In the genomic region with DNA sequence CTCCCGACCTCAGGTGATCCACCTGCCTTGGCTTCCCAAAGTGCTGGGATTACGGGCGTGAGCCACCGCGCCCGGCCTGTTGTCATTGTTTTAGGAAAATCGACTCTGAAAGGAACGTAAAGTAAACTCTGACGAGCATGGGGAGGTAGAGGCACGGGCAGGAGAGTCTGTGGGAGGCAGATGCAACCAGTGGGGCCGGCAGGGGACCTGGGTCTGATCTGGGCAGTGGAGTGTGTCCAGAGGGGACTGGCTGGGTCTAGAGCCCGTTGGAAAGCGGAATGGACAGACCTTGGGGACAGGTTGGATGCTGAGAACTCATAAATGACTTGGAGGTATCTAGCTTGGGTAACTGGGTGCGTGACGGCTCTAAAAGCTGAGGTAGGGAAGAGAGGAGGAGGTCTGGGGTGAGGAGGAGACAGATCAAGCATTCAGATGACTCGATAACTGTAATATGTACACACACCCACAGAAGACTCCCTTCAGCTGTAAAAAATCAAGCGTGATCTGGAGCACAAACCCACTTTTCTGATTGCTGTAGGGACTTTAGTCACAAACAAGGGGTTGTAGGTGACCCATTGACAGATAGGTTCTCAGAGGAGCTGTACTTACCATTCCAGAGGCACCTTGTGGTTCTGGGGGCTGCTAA, we compare ENCODE assay signal across 15 cellular contexts. TPM values are rescaled to one million over a fixed set of nuclear protein-coding genes. Genes with fewer than 3 reads are reported as not detected.
DNase-seq lines count a peak whose midpoint lies in the region; ATAC-seq, FAIRE-seq and TF ChIP-seq lines count a peak whose summit lies in the region.
"Had no signal": no experiment of that assay in that cellular context is flagged by ENCODE, and none has a peak within 500 bp of the region (broad histone marks: within the 10 kb centered on the region; RNA-seq: fewer than 3 reads in every experiment).

No MANE protein-coding gene starts in this region.

- H3K27me3 Mint-ChIP-seq in stimulated activated naive CD8-positive, alpha-beta T cell treated with anti-CD3 and anti-CD28 coated beads, Interleukin-15, Interleukin-2, amounts not matched to agents 100 ng/mL and 50 ng/mL, for 24 hours, result no peaks in the 10 kb centered on the region
- no peaks in the 10 kb centered on the region for H3K27me3 Mint-ChIP-seq in osteocyte (ENCODE audit: unreplicated experiment)

- TF ChIP-seq CTCF in esophagus squamous epithelium (IDR thresholded peaks at IDR 0.05), result no peak
- no peak for TF ChIP-seq CTCF in osteocyte (IDR thresholded peaks at IDR 0.05)
- no peak for TF ChIP-seq CTCF in colonic mucosa (IDR thresholded peaks at IDR 0.05)

- no peak overlapping the region for H3K4me3 ChIP-seq in esophagus squamous epithelium
- no peak overlapping the region for H3K4me3 ChIP-seq in colonic mucosa

- H3K36me3 Mint-ChIP-seq in stimulated activated naive CD8-positive, alpha-beta T cell treated with anti-CD3 and anti-CD28 coated beads, Interleukin-15, Interleukin-2, amounts not matched to agents 100 ng/mL and 50 ng/mL, for 24 hours (ENCODE audit: low read depth), result peaks cover 34% of the 10 kb centered on the region
- peaks cover 18% of the 10 kb centered on the region for H3K36me3 Mint-ChIP-seq in osteocyte (ENCODE audit: unreplicated experiment)

- H3K9ac ChIP-seq in colonic mucosa (ENCODE audit: low read depth in 2 of 2, low read length in 2 of 2), result no peak overlapping the region

- no peaks in the 10 kb centered on the region for H3K27me3 ChIP-seq in esophagus squamous epithelium
- no peaks in the 10 kb centered on the region for H3K27me3 ChIP-seq in colonic mucosa

- DNase-seq in stimulated activated naive CD8-positive, alpha-beta T cell treated with anti-CD3 and anti-CD28 coated beads, Interleukin-15, Interleukin-2, amounts not matched to agents 100 U/mL and 50 U/mL, for 24 hours, result no peak
- DNase-seq in esophagus squamous epithelium (lab: John Stamatoyannopoulos, UW) (no peak), osteocyte (ENCODE audit: extremely low spot score, unreplicated experiment) (no peak), colonic mucosa (no peak), H54 (ENCODE audit: insufficient read length, low spot score) (no peak), H4 (ENCODE audit: low spot score) (no peak)
- DNase-seq: anterior cingulate cortex; DMS79; effector CD4-positive, alpha-beta T cell; KBM-7; NCI-H748 treated with DMSO at 0.1 percent for 48 hours; SIG-M5 had no signal

- H3K9me3 ChIP-seq in esophagus squamous epithelium, result no peaks in the 10 kb centered on the region
- no peaks in the 10 kb centered on the region for H3K9me3 ChIP-seq in colonic mucosa

- no peak for FAIRE-seq in H54 (lab: Jason Lieb, UNC)

- H3K36me3 ChIP-seq in esophagus squamous epithelium, result peaks cover 4 to 88% (median 9%) of the 10 kb centered on the region in 3 donors
- no peaks in the 10 kb centered on the region for H3K36me3 ChIP-seq in colonic mucosa

- no peak overlapping the region for H3K4me3 Mint-ChIP-seq in stimulated activated naive CD8-positive, alpha-beta T cell treated with anti-CD3 and anti-CD28 coated beads, Interleukin-15, Interleukin-2, amounts not matched to agents 100 ng/mL and 50 ng/mL, for 24 hours
- no peak overlapping the region for H3K4me3 Mint-ChIP-seq in osteocyte (ENCODE audit: unreplicated experiment)

- ATAC-seq in stimulated activated naive CD8-positive, alpha-beta T cell treated with anti-CD3 and anti-CD28 coated beads, Interleukin-15, Interleukin-2, amounts not matched to agents 100 U/mL and 50 U/mL, for 24 hours, result no peak
- ATAC-seq in GM19467 (IDR thresholded peaks at IDR 0.05; ENCODE audit: unreplicated experiment), result no peak
- ATAC-seq: left lobe of liver had no signal

- H3K4me1 ChIP-seq in esophagus squamous epithelium (peaks cover 6 to 89% (median 34%) of the 10 kb centered on the region in 3 donors), colonic mucosa (peaks cover 3% of the 10 kb centered on the region)

- intact Hi-C loops in esophagus squamous epithelium (cut with DNase I), result no loop called here
- intact Hi-C loops in colonic mucosa (cut with DNase I), result no loop called here

- peaks cover 39% of the 10 kb centered on the region for H3K4me1 Mint-ChIP-seq in stimulated activated naive CD8-positive, alpha-beta T cell treated with anti-CD3 and anti-CD28 coated beads, Interleukin-15, Interleukin-2, amounts not matched to agents 100 ng/mL and 50 ng/mL, for 24 hours (ENCODE audit: low read depth)
- peaks cover 32% of the 10 kb centered on the region for H3K4me1 Mint-ChIP-seq in osteocyte (ENCODE audit: unreplicated experiment)

- H3K9me3 Mint-ChIP-seq in stimulated activated naive CD8-positive, alpha-beta T cell treated with anti-CD3 and anti-CD28 coated beads, Interleukin-15, Interleukin-2, amounts not matched to agents 100 ng/mL and 50 ng/mL, for 24 hours, result no peaks in the 10 kb centered on the region
- H3K9me3 Mint-ChIP-seq in osteocyte (ENCODE audit: unreplicated experiment), result no peaks in the 10 kb centered on the region

- 81% methylated on average over 11 of the region's 17 CpGs for WGBS in esophagus squamous epithelium, 2 donors

- H3K27ac ChIP-seq in esophagus squamous epithelium, result peak overlapping the region; percentile 59 to 92 (median 88)
- no peak overlapping the region for H3K27ac ChIP-seq in colonic mucosa

- no peak for TF ChIP-seq POLR2A in esophagus squamous epithelium (IDR thresholded peaks at IDR 0.05)
- TF ChIP-seq POLR2A in H54 (IDR thresholded peaks at IDR 0.05; ENCODE audit: low read depth, low read length), result no peak

- peak overlapping the region; percentile 27 for H3K27ac Mint-ChIP-seq in stimulated activated naive CD8-positive, alpha-beta T cell treated with anti-CD3 and anti-CD28 coated beads, Interleukin-15, Interleukin-2, amounts not matched to agents 100 ng/mL and 50 ng/mL, for 24 hours
- H3K27ac Mint-ChIP-seq in osteocyte (ENCODE audit: unreplicated experiment), result peak overlapping the region; percentile 25

RNA-seq across cellular contexts. Expression of gene MANBAL, which starts 22.4 kb away (rescaled TPM):
- total RNA-seq in esophagus squamous epithelium (10 to 100 TPM; 19.6 to 30.9 (median 27.3) TPM), osteocyte (45.5 and 45.8 TPM in 2 replicates), colonic mucosa (10 to 100 TPM; 27.1 to 44.6 TPM)
- 14.5 and 18.8 TPM in 2 replicates for total RNA-seq in H4 (2014; rRNA removed; shearing (Covaris generic))

RNA-seq across cellular contexts. Expression of gene SRC, which starts 34.1 kb away (rescaled TPM):
- total RNA-seq in esophagus squamous epithelium (10 to 100 TPM; 32.4 to 46.5 (median 39.0) TPM), osteocyte (30.1 and 32.5 TPM in 2 replicates), colonic mucosa (100 to 1,000 TPM; 102 to 123 TPM)
- 7.2 and 7.6 TPM in 2 replicates for total RNA-seq in H4 (2014; rRNA removed; shearing (Covaris generic))

RNA-seq across cellular contexts. Expression of gene GHRH, which starts 50.2 kb away (rescaled TPM):
- not detected for total RNA-seq in esophagus squamous epithelium
- total RNA-seq in osteocyte, result not detected in 2 replicates
- not detected for total RNA-seq in colonic mucosa
- total RNA-seq in H4 (2014; rRNA removed; shearing (Covaris generic)), result not detected in 2 replicates
- total RNA-seq: left lobe of liver had no signal
